In the genomic region with DNA sequence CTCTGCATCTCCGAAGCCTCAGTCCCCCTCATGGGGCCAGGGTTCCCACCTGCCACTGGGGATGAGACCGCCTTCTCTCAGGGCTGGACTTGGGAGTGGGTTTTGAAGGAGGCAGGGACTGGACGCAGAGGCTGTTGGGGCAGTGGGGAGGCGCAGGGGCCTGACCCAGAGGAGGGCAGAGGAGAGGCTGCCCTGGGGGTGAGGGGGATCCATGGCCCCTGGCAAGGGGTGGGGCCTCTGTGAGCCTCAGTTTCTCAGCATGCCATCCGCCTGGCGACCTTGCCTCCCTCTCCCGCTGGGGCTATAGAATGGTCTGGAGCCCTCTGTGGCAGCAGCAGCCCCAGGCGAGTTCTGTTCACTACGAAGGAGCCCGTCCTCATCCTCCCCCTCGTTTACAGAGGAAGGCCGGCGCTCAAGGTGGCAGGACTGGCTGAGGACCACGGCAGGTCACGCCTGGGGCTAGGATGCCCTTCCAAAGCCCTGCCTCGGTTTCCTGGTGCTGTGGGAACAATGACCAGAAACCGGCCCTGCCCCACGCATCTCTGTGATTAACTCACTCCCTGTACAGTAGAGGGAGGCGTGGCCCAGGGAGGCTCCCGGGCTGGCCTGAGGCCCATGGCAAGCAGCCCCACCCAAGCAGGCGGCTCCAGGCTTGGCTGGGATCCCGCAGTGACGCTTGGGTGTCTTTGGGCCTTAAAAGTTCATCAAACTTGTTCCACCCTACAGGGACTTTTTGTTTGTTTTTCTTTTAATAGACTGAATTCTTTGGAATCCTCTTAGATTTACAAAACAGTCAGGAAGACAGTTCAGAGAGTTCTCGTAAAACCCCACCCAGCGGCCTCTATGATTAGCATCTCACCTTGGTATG, we compare ENCODE assay signal across 10 cellular contexts. TPM values are rescaled to one million over a fixed set of nuclear protein-coding genes. Genes with fewer than 3 reads are reported as not detected.
DNase-seq lines count a peak whose midpoint lies in the region; ATAC-seq and TF ChIP-seq lines count a peak whose summit lies in the region.
"Had no signal": no experiment of that assay in that cellular context is flagged by ENCODE, and none has a peak within 500 bp of the region (broad histone marks: within the 10 kb centered on the region; RNA-seq: fewer than 3 reads in every experiment).

No MANE protein-coding gene starts in this region.

- H3K4me1 Mint-ChIP-seq in progenitor cell of endocrine pancreas (ENCODE audit: low read depth) = peaks cover 11% of the 10 kb centered on the region
- no peaks in the 10 kb centered on the region for H3K4me1 Mint-ChIP-seq in activated CD8-positive, alpha-beta memory T cell treated with anti-CD3 and anti-CD28 coated beads, Interleukin-2, amount 10 ng/mL, durations not matched to agents 7 days and 5 days
- H3K4me1 Mint-ChIP-seq: natural killer cell had no signal

- CTCF ChIA-PET in RWPE1 (lab: Yijun Ruan, JAX) = no interaction called here
- CTCF ChIA-PET in activated CD8-positive, alpha-beta memory T cell treated with anti-CD3 and anti-CD28 coated beads, Interleukin-2, amount 10 ng/mL, durations not matched to agents 7 days and 5 days (lab: Charles Lee) = no interaction called here

- peaks cover 19 to 24% of the 10 kb centered on the region in 2 donors for H3K4me1 ChIP-seq in gastrocnemius medialis

- no peaks in the 10 kb centered on the region for H3K9me3 Mint-ChIP-seq in progenitor cell of endocrine pancreas (ENCODE audit: low read depth)
- no peaks in the 10 kb centered on the region for H3K9me3 Mint-ChIP-seq in activated CD8-positive, alpha-beta memory T cell treated with anti-CD3 and anti-CD28 coated beads, Interleukin-2, amount 10 ng/mL, durations not matched to agents 7 days and 5 days (ENCODE audit: low read depth)
- H3K9me3 Mint-ChIP-seq: natural killer cell had no signal

- no peak overlapping the region for H3K4me3 ChIP-seq in gastrocnemius medialis

- no peaks in the 10 kb centered on the region for H3K9me3 ChIP-seq in gastrocnemius medialis

- H3K27ac Mint-ChIP-seq in progenitor cell of endocrine pancreas = no peak overlapping the region
- H3K27ac Mint-ChIP-seq in activated CD8-positive, alpha-beta memory T cell treated with anti-CD3 and anti-CD28 coated beads, Interleukin-2, amount 10 ng/mL, durations not matched to agents 7 days and 5 days = no peak overlapping the region
- H3K27ac Mint-ChIP-seq: natural killer cell had no signal

- no peaks in the 10 kb centered on the region for H3K36me3 ChIP-seq in gastrocnemius medialis

- in situ Hi-C loops in gastrocnemius medialis (cut with MboI; ENCODE audit: low sequenced_read_pairs in 4 of 4) = loop anchor here in 1 of 4 donors (25.0 kb wide), 1 partner anchor 371 kb away; no protein-coding TSS in a partner anchor

- POLR2A ChIA-PET in RWPE1 (lab: Yijun Ruan, JAX; ENCODE audit: low non-redundant PET) = no interaction called here

- H3K27me3 ChIP-seq in gastrocnemius medialis = no peaks in the 10 kb centered on the region

- H3K27me3 Mint-ChIP-seq in progenitor cell of endocrine pancreas = no peaks in the 10 kb centered on the region
- H3K27me3 Mint-ChIP-seq in activated CD8-positive, alpha-beta memory T cell treated with anti-CD3 and anti-CD28 coated beads, Interleukin-2, amount 10 ng/mL, durations not matched to agents 7 days and 5 days = no peaks in the 10 kb centered on the region

- no peak for TF ChIP-seq POLR2A in gastrocnemius medialis (IDR thresholded peaks at IDR 0.05)

- intact Hi-C loops in Right ventricle myocardium inferior (cut with DNase I) = loop anchor here (5.0 to 10.0 kb wide), 3 partner anchors 59 to 378 kb away; no protein-coding TSS in a partner anchor
- intact Hi-C loops in gastrocnemius medialis (cut with DNase I; ENCODE audit: low total_unique reads) = no loop called here

- H3K4me3 Mint-ChIP-seq in progenitor cell of endocrine pancreas (ENCODE audit: low read depth) = no peak overlapping the region
- H3K4me3 Mint-ChIP-seq in activated CD8-positive, alpha-beta memory T cell treated with anti-CD3 and anti-CD28 coated beads, Interleukin-2, amount 10 ng/mL, durations not matched to agents 7 days and 5 days = no peak overlapping the region
- H3K4me3 Mint-ChIP-seq: natural killer cell had no signal

- DNase-seq in GOT3 (lab: John Stamatoyannopoulos, UW) (peak; percentile 28), RWPE1 (ENCODE audit: low spot score) (peak; percentile 86), Right ventricle myocardium inferior (ENCODE audit: missing footprints) (peak; percentile 88), gastrocnemius medialis (peak; percentile 62 to 77), progenitor cell of endocrine pancreas (ENCODE audit: low spot score, unreplicated experiment) (no peak), NCI-H82 treated with DMSO at 0.1 percent for 48 hours (lab: John Stamatoyannopoulos, UW; ENCODE audit: unreplicated experiment) (no peak), T-helper 2 cell (no peak)
- no peak for DNase-seq in activated CD8-positive, alpha-beta memory T cell treated with anti-CD3 and anti-CD28 coated beads, Interleukin-2, amount 10 ng/mL, durations not matched to agents 7 days and 5 days
- DNase-seq: anterior cingulate cortex, natural killer cell had no signal

- peak; percentile 77 for ATAC-seq in Right ventricle myocardium inferior
- ATAC-seq in gastrocnemius medialis = peak; percentile 52 to 56
- no peak for ATAC-seq in activated CD8-positive, alpha-beta memory T cell treated with anti-CD3 and anti-CD28 coated beads, Interleukin-2, amount 10 ng/mL, durations not matched to agents 7 days and 5 days
- ATAC-seq: natural killer cell had no signal

- H3K27ac ChIP-seq in RWPE1 (peak overlapping the region; percentile 90), gastrocnemius medialis (peak overlapping the region in 3 of 4 donors; percentile 6 to 33 (median 33))

- TF ChIP-seq CTCF in RWPE1 (conservative IDR thresholded peaks at IDR 0.05; ENCODE audit: low read depth) (no peak), gastrocnemius medialis (IDR thresholded peaks at IDR 0.05 in 4 of 5, conservative IDR thresholded peaks at IDR 0.05 in 1 of 5) (no peak), progenitor cell of endocrine pancreas (IDR thresholded peaks at IDR 0.05; ENCODE audit: unreplicated experiment) (no peak)

- H3K36me3 Mint-ChIP-seq in progenitor cell of endocrine pancreas (ENCODE audit: insufficient read depth) = no peaks in the 10 kb centered on the region
- H3K36me3 Mint-ChIP-seq in activated CD8-positive, alpha-beta memory T cell treated with anti-CD3 and anti-CD28 coated beads, Interleukin-2, amount 10 ng/mL, durations not matched to agents 7 days and 5 days = no peaks in the 10 kb centered on the region
- H3K36me3 Mint-ChIP-seq: natural killer cell had no signal

RNA-seq across cellular contexts. Expression of gene SH3TC1, which starts 16.0 kb away (rescaled TPM):
- 11.2 TPM for total RNA-seq in Right ventricle myocardium inferior
- 1 to 10 TPM; 2.9 to 8.5 (median 5.8) TPM for total RNA-seq in gastrocnemius medialis
- 11.2 and 12.5 TPM in 2 replicates for total RNA-seq in progenitor cell of endocrine pancreas
- total RNA-seq in activated CD8-positive, alpha-beta memory T cell treated with anti-CD3 and anti-CD28 coated beads, Interleukin-2, amount 10 ng/mL, durations not matched to agents 7 days and 5 days = 10 to 100 TPM in 1 of 2 experiments, 1 to 10 TPM in 1; 6.0 to 10.7 TPM

RNA-seq across cellular contexts. Expression of gene ABLIM2, which starts 24.5 kb away (rescaled TPM):
- total RNA-seq in Right ventricle myocardium inferior (24.9 TPM), gastrocnemius medialis (100 to 1,000 TPM; 177 to 281 (median 244) TPM), progenitor cell of endocrine pancreas (5.7 and 7.5 TPM in 2 replicates)
- under 1 TPM in 1 of 2 experiments, not detected in 1; 0.19 TPM for total RNA-seq in activated CD8-positive, alpha-beta memory T cell treated with anti-CD3 and anti-CD28 coated beads, Interleukin-2, amount 10 ng/mL, durations not matched to agents 7 days and 5 days

Comparison
In these comparisons a context has a peak if more than half of its experiments do, and no peak if none do; other contexts are left out.
1. DNase-seq: peak in GOT3 (single experiment), RWPE1 (single experiment), Right ventricle myocardium inferior (single experiment) and gastrocnemius medialis (2 of 2); none in progenitor cell of endocrine pancreas (single experiment), NCI-H82 treated with DMSO at 0.1 percent for 48 hours (single experiment), T-helper 2 cell (0 of 5) and activated CD8-positive, alpha-beta memory T cell treated with anti-CD3 and anti-CD28 coated beads, Interleukin-2, amount 10 ng/mL, durations not matched to agents 7 days and 5 days (single experiment).